18 cellular contexts compared by ENCODE assay signal in genomic region chr9:128593856-128594255, GRCh38. TPM values are rescaled to one million over a fixed set of nuclear protein-coding genes. Genes with fewer than 3 reads are reported as not detected.
DNase-seq lines count a peak whose midpoint lies in the region; ATAC-seq, FAIRE-seq and TF ChIP-seq lines count a peak whose summit lies in the region.
"Had no signal": no experiment of that assay in that cellular context is flagged by ENCODE, and none has a peak within 500 bp of the region (broad histone marks: within the 10 kb centered on the region; RNA-seq: fewer than 3 reads in every experiment).

No MANE protein-coding gene starts in this region.

- DNase-seq in activated T-cell treated with anti-CD3 and anti-CD28 coated beads, Interleukin-2, amount 50 U/mL, for 24 hours, result no peak
- DNase-seq in activated T-cell treated with anti-CD3 and anti-CD28 coated beads, Interleukin-2, amount 50 U/mL, for 72 hours, result no peak
- DNase-seq in Jurkat, Clone E6-1 (ENCODE audit: low read depth, low spot score), result peak; percentile 77
- DNase-seq in endodermal cell (no peak), nephron progenitor cell (no peak), GM12891 (ENCODE audit: insufficient read length, low spot score) (no peak), HuH-7.5 (ENCODE audit: low spot score) (no peak)
- DNase-seq in activated CD8-positive, alpha-beta memory T cell treated with anti-CD3 and anti-CD28 coated beads, Interleukin-2, amount 50 U/mL, for 4 hours, result no peak
- DNase-seq: Caco-2 had no signal

- H3K36me3 Mint-ChIP-seq in activated T-cell treated with anti-CD3 and anti-CD28 coated beads, Interleukin-2, amount 50 U/mL, for 24 hours (ENCODE audit: low read depth), result peaks cover 92% of the 10 kb centered on the region
- H3K36me3 Mint-ChIP-seq in activated T-cell treated with anti-CD3 and anti-CD28 coated beads, Interleukin-2, amount 50 U/mL, for 72 hours (ENCODE audit: insufficient read depth in 2 of 2), result peaks cover 7 to 38% of the 10 kb centered on the region in 2 donors
- H3K36me3 Mint-ChIP-seq in endodermal cell (ENCODE audit: low read depth) (peaks cover 84% of the 10 kb centered on the region), nephron progenitor cell (ENCODE audit: low read depth) (peaks cover 76% of the 10 kb centered on the region)

- H3K27me3 Mint-ChIP-seq in activated T-cell treated with anti-CD3 and anti-CD28 coated beads, Interleukin-2, amount 50 U/mL, for 24 hours, result no peaks in the 10 kb centered on the region
- H3K27me3 Mint-ChIP-seq in activated T-cell treated with anti-CD3 and anti-CD28 coated beads, Interleukin-2, amount 50 U/mL, for 72 hours (ENCODE audit: low read depth), result no peaks in the 10 kb centered on the region
- no peaks in the 10 kb centered on the region for H3K27me3 Mint-ChIP-seq in endodermal cell (ENCODE audit: insufficient read depth)
- H3K27me3 Mint-ChIP-seq in nephron progenitor cell (ENCODE audit: low read depth, poor library complexity), result no peaks in the 10 kb centered on the region
- H3K27me3 Mint-ChIP-seq: B cell had no signal

- peaks cover 1% of the 10 kb centered on the region for H3K4me1 Mint-ChIP-seq in activated T-cell treated with anti-CD3 and anti-CD28 coated beads, Interleukin-2, amount 50 U/mL, for 24 hours (ENCODE audit: low read depth)
- H3K4me1 Mint-ChIP-seq in activated T-cell treated with anti-CD3 and anti-CD28 coated beads, Interleukin-2, amount 50 U/mL, for 72 hours (ENCODE audit: low read depth), result peaks cover under 1% of the 10 kb centered on the region
- H3K4me1 Mint-ChIP-seq in endodermal cell, result no peaks in the 10 kb centered on the region
- H3K4me1 Mint-ChIP-seq in nephron progenitor cell, result no peaks in the 10 kb centered on the region
- H3K4me1 Mint-ChIP-seq: B cell, GM23338 had no signal

- no peak overlapping the region for H3K4me3 Mint-ChIP-seq in activated T-cell treated with anti-CD3 and anti-CD28 coated beads, Interleukin-2, amount 50 U/mL, for 24 hours
- H3K4me3 Mint-ChIP-seq in activated T-cell treated with anti-CD3 and anti-CD28 coated beads, Interleukin-2, amount 50 U/mL, for 72 hours, result no peak overlapping the region
- no peak overlapping the region for H3K4me3 Mint-ChIP-seq in endodermal cell
- no peak overlapping the region for H3K4me3 Mint-ChIP-seq in nephron progenitor cell
- H3K4me3 Mint-ChIP-seq: B cell, GM23338 had no signal

- peak overlapping the region; percentile 3 for H3K9ac ChIP-seq in endodermal cell (ENCODE audit: extremely low read depth, low read length, poor library complexity, severe bottlenecking)
- H3K9ac ChIP-seq: BLaER1 treated with 17β-estradiol and CSF1 and Interleukin-3, amounts not matched to agents 10 nM and 100 nM had no signal

- no peak for ATAC-seq in activated T-cell treated with anti-CD3 and anti-CD28 coated beads, Interleukin-2, amount 50 U/mL, for 72 hours (replicated peaks in 1 of 2)
- ATAC-seq: GM23338 had no signal

- no peak for TF ChIP-seq CTCF in endodermal cell (conservative IDR thresholded peaks at IDR 0.05)
- no peak for TF ChIP-seq CTCF in nephron progenitor cell (IDR thresholded peaks at IDR 0.05)

- no peaks in the 10 kb centered on the region for H3K9me3 Mint-ChIP-seq in activated T-cell treated with anti-CD3 and anti-CD28 coated beads, Interleukin-2, amount 50 U/mL, for 24 hours
- no peaks in the 10 kb centered on the region for H3K9me3 Mint-ChIP-seq in activated T-cell treated with anti-CD3 and anti-CD28 coated beads, Interleukin-2, amount 50 U/mL, for 72 hours
- H3K9me3 Mint-ChIP-seq in endodermal cell (no peaks in the 10 kb centered on the region), nephron progenitor cell (no peaks in the 10 kb centered on the region)
- H3K9me3 Mint-ChIP-seq: GM23338 had no signal

- no peak overlapping the region for H3K27ac ChIP-seq in endodermal cell (ENCODE audit: low read depth, low read length)
- H3K27ac ChIP-seq: BLaER1 treated with 17β-estradiol and CSF1 and Interleukin-3, amounts not matched to agents 10 nM and 100 nM had no signal

- H3K27ac Mint-ChIP-seq in activated T-cell treated with anti-CD3 and anti-CD28 coated beads, Interleukin-2, amount 50 U/mL, for 24 hours, result peak overlapping the region; percentile 3
- H3K27ac Mint-ChIP-seq in activated T-cell treated with anti-CD3 and anti-CD28 coated beads, Interleukin-2, amount 50 U/mL, for 72 hours, result no peak overlapping the region
- H3K27ac Mint-ChIP-seq in endodermal cell (peak overlapping the region; percentile 77), nephron progenitor cell (peak overlapping the region; percentile 88)
- H3K27ac Mint-ChIP-seq: B cell, GM23338 had no signal

- H3K36me3 ChIP-seq in endodermal cell (ENCODE audit: control insufficient read depth, insufficient read depth, low read length), result peaks cover 62% of the 10 kb centered on the region

- H3K27me3 ChIP-seq in endodermal cell (ENCODE audit: control insufficient read depth, insufficient read depth, low read length, poor library complexity, severe bottlenecking), result no peaks in the 10 kb centered on the region
- H3K27me3 ChIP-seq: BLaER1 treated with 17β-estradiol and CSF1 and Interleukin-3, amounts not matched to agents 10 nM and 100 nM had no signal

- no peaks in the 10 kb centered on the region for H3K4me1 ChIP-seq in endodermal cell (ENCODE audit: control insufficient read depth, insufficient read depth, low read length)
- H3K4me1 ChIP-seq: BLaER1 treated with 17β-estradiol and CSF1 and Interleukin-3, amounts not matched to agents 10 nM and 100 nM had no signal

- peak overlapping the region; percentile 20 for H3K4me3 ChIP-seq in Jurkat, Clone E6-1 (ENCODE audit: low read length)
- no peak overlapping the region for H3K4me3 ChIP-seq in endodermal cell (ENCODE audit: low read length)
- H3K4me3 ChIP-seq: BLaER1 treated with 17β-estradiol and CSF1 and Interleukin-3, amounts not matched to agents 10 nM and 100 nM; GM23338 had no signal

- no peaks in the 10 kb centered on the region for H3K9me3 ChIP-seq in endodermal cell (ENCODE audit: control insufficient read depth, low read length)
- H3K9me3 ChIP-seq: BLaER1 treated with 17β-estradiol and CSF1 and Interleukin-3, amounts not matched to agents 10 nM and 100 nM; Caco-2 had no signal

- WGBS in endodermal cell (ENCODE audit: insufficient coverage in 1 of 2, insufficient read length in 1 of 2), 2 experiments, result 94 to 100% methylated on average over 7 to 9 of the region's 9 CpGs

- TF ChIP-seq POLR2A in GM12891 (IDR thresholded peaks at IDR 0.05; ENCODE audit: low read depth, low read length), result no peak

- FAIRE-seq in GM12891 (lab: Jason Lieb, UNC), result no peak
- FAIRE-seq: D721Med, G401.6, GM12892, GM18507, H54, HTR-8/SVneo had no signal

TF ChIP-seq in GM12891, 5 proteins besides CTCF, POLR2A, EP300 and RAD21:
- no peak for TF ChIP-seq POLR2AphosphoS5 (IDR thresholded peaks at IDR 0.05; ENCODE audit: low read depth, low read length)
- TF ChIP-seq POU2F2 (IDR thresholded peaks at IDR 0.05; ENCODE audit: low read depth, low read length), result no peak

RNA-seq across cellular contexts. Expression of gene SPTAN1, which starts 41.5 kb away (rescaled TPM):
- total RNA-seq in activated T-cell treated with anti-CD3 and anti-CD28 coated beads, Interleukin-2, amount 50 U/mL, for 72 hours, result 100 to 1,000 TPM; 289 to 304 TPM
- 191 TPM for polyA plus RNA-seq in Jurkat, Clone E6-1 (2012; ENCODE audit: insufficient read depth, insufficient read length)
- total RNA-seq in endodermal cell, result 100 to 1,000 TPM; 309 to 319 TPM
- 190 TPM for polyA plus RNA-seq in endodermal cell (2013, experiment 1 of 2)
- 174 TPM for polyA plus RNA-seq in endodermal cell (2013, experiment 2 of 2)
- 83.2 TPM for polyA plus RNA-seq in GM12891 (2012; ENCODE audit: low read depth, missing spikeins)
